23 cellular contexts compared by ENCODE assay signal in genomic region chr6:90222008-90222407, GRCh38.
DNase-seq lines count a peak whose midpoint lies in the region; ATAC-seq and TF ChIP-seq lines count a peak whose summit lies in the region.
"Had no signal": no experiment of that assay in that cellular context is flagged by ENCODE, and none has a peak within 500 bp of the region (broad histone marks: within the 10 kb centered on the region; RNA-seq: fewer than 3 reads in every experiment).

No MANE protein-coding gene starts in this region.

- POLR2A ChIA-PET in activated naive CD8-positive, alpha-beta T cell treated with anti-CD3 and anti-CD28 coated beads, Interleukin-2, amount 10 ng/mL, durations not matched to agents 7 days and 5 days (lab: Charles Lee) = no interaction called here

- H3K27ac ChIP-seq in psoas muscle = peak overlapping the region; percentile 96
- H3K27ac ChIP-seq: gastroesophageal sphincter, tibial artery had no signal

- peaks cover 33% of the 10 kb centered on the region for H3K4me1 Mint-ChIP-seq in activated CD4-positive, alpha-beta T cell treated with anti-CD3 and anti-CD28 coated beads, Interleukin-2, amount 10 ng/mL, durations not matched to agents 24 days and 14 days
- peaks cover 35% of the 10 kb centered on the region for H3K4me1 Mint-ChIP-seq in activated naive CD8-positive, alpha-beta T cell treated with anti-CD3 and anti-CD28 coated beads, Interleukin-2, amount 10 ng/mL, durations not matched to agents 7 days and 5 days

- peaks cover 28% of the 10 kb centered on the region for H3K4me1 ChIP-seq in psoas muscle

- TF ChIP-seq CTCF in psoas muscle (IDR thresholded peaks at IDR 0.05) (no peak), GM13977 (IDR thresholded peaks at IDR 0.05; ENCODE audit: extremely low read depth, insufficient read depth, missing control alignments) (no peak)

- peaks cover 45% of the 10 kb centered on the region for H3K36me3 Mint-ChIP-seq in activated CD4-positive, alpha-beta T cell treated with anti-CD3 and anti-CD28 coated beads, Interleukin-2, amount 10 ng/mL, durations not matched to agents 24 days and 14 days (ENCODE audit: low read depth)
- peaks cover 43% of the 10 kb centered on the region for H3K36me3 Mint-ChIP-seq in activated naive CD8-positive, alpha-beta T cell treated with anti-CD3 and anti-CD28 coated beads, Interleukin-2, amount 10 ng/mL, durations not matched to agents 7 days and 5 days

- no peaks in the 10 kb centered on the region for H3K27me3 Mint-ChIP-seq in activated CD4-positive, alpha-beta T cell treated with anti-CD3 and anti-CD28 coated beads, Interleukin-2, amount 10 ng/mL, durations not matched to agents 24 days and 14 days
- no peaks in the 10 kb centered on the region for H3K27me3 Mint-ChIP-seq in activated naive CD8-positive, alpha-beta T cell treated with anti-CD3 and anti-CD28 coated beads, Interleukin-2, amount 10 ng/mL, durations not matched to agents 7 days and 5 days
- H3K27me3 Mint-ChIP-seq: stimulated activated naive CD8-positive, alpha-beta T cell treated with anti-CD3 and anti-CD28 coated beads, Interleukin-15, amount 100 ng/mL, for 72 hours had no signal

- no peak overlapping the region for H3K4me3 Mint-ChIP-seq in activated CD4-positive, alpha-beta T cell treated with anti-CD3 and anti-CD28 coated beads, Interleukin-2, amount 10 ng/mL, durations not matched to agents 24 days and 14 days
- no peak overlapping the region for H3K4me3 Mint-ChIP-seq in activated naive CD8-positive, alpha-beta T cell treated with anti-CD3 and anti-CD28 coated beads, Interleukin-2, amount 10 ng/mL, durations not matched to agents 7 days and 5 days
- H3K4me3 Mint-ChIP-seq: stimulated activated naive CD8-positive, alpha-beta T cell treated with anti-CD3 and anti-CD28 coated beads, Interleukin-15, amount 100 ng/mL, for 72 hours had no signal

- H3K36me3 ChIP-seq in psoas muscle (ENCODE audit: insufficient read depth in 1 of 2, low read depth in 1 of 2) = no peaks in the 10 kb centered on the region
- H3K36me3 ChIP-seq: gastroesophageal sphincter, tibial artery had no signal

- peaks cover 16% of the 10 kb centered on the region for H3K9me3 Mint-ChIP-seq in activated CD4-positive, alpha-beta T cell treated with anti-CD3 and anti-CD28 coated beads, Interleukin-2, amount 10 ng/mL, durations not matched to agents 24 days and 14 days
- peaks cover 13% of the 10 kb centered on the region for H3K9me3 Mint-ChIP-seq in activated naive CD8-positive, alpha-beta T cell treated with anti-CD3 and anti-CD28 coated beads, Interleukin-2, amount 10 ng/mL, durations not matched to agents 7 days and 5 days

- DNase-seq in activated CD4-positive, alpha-beta T cell treated with anti-CD3 and anti-CD28 coated beads, Interleukin-2, amount 10 ng/mL, durations not matched to agents 24 days and 14 days = no peak
- DNase-seq in activated CD4-positive, alpha-beta T cell treated with anti-CD3 and anti-CD28 coated beads, Interleukin-2, amount 50 U/mL, for 1 hour = no peak
- peak; percentile 26 for DNase-seq in NAMALWA (ENCODE audit: low spot score)
- DNase-seq in activated naive CD8-positive, alpha-beta T cell treated with anti-CD3 and anti-CD28 coated beads, Interleukin-2, amount 10 ng/mL, durations not matched to agents 7 days and 5 days = no peak
- DNase-seq in psoas muscle = no peak
- no peak for DNase-seq in NCI-H2196 (lab: John Stamatoyannopoulos, UW; ENCODE audit: unreplicated experiment)
- no peak for DNase-seq in pons (ENCODE audit: low spot score)
- no peak for DNase-seq in GM13977 (ENCODE audit: low spot score)
- DNase-seq: 8988T; activated gamma-delta T cell; AML-193; cerebellar nuclear complex; DMS79 treated with DMSO at 0.1 percent for 48 hours; Kasumi-1; NCI-H1048; NCI-H187; SHP77; stimulated activated CD4-positive, alpha-beta T cell treated with anti-CD3 and anti-CD28 coated beads, Interleukin-2, amount 100 ng/mL, for 48 hours; SW 1271; tibial artery had no signal

- in situ Hi-C loops in GM13977 (cut with MboI; ENCODE audit: low pct_unique_long_range_greater_than_20kb, low sequenced_read_pairs, unreplicated experiment) = no loop called here

- H3K9me3 ChIP-seq in psoas muscle = no peaks in the 10 kb centered on the region
- H3K9me3 ChIP-seq: gastroesophageal sphincter had no signal

- intact Hi-C loops in activated CD4-positive, alpha-beta T cell treated with anti-CD3 and anti-CD28 coated beads, Interleukin-2, amount 10 ng/mL, durations not matched to agents 24 days and 14 days (cut with micrococcal nuclease) = no loop called here
- intact Hi-C loops in psoas muscle (cut with DNase I) = loop anchor here (5.0 to 10.0 kb wide), 2 partner anchors 75 to 173 kb away; partner anchors contain the start of gene BACH2 (in 1 of the 2)

- no peak for ATAC-seq in activated naive CD8-positive, alpha-beta T cell treated with anti-CD3 and anti-CD28 coated beads, Interleukin-2, amount 10 ng/mL, durations not matched to agents 7 days and 5 days (ENCODE audit: low read depth)
- no peak for ATAC-seq in psoas muscle
- ATAC-seq: gastroesophageal sphincter had no signal

- no peak overlapping the region for H3K4me3 ChIP-seq in psoas muscle
- H3K4me3 ChIP-seq: gastroesophageal sphincter, lung, tibial artery had no signal

- H3K27me3 ChIP-seq in psoas muscle (ENCODE audit: insufficient read depth in 3 of 3, low read length in 2 of 3) = no peaks in the 10 kb centered on the region
- H3K27me3 ChIP-seq: gastroesophageal sphincter, tibial artery had no signal

- WGBS in psoas muscle, 3 donors = 88 to 98% (median 96%) methylated on average over 1 of the region's 1 CpG

- H3K27ac Mint-ChIP-seq in activated CD4-positive, alpha-beta T cell treated with anti-CD3 and anti-CD28 coated beads, Interleukin-2, amount 10 ng/mL, durations not matched to agents 24 days and 14 days = peak overlapping the region; percentile 65
- H3K27ac Mint-ChIP-seq in activated naive CD8-positive, alpha-beta T cell treated with anti-CD3 and anti-CD28 coated beads, Interleukin-2, amount 10 ng/mL, durations not matched to agents 7 days and 5 days = peak overlapping the region; percentile 76
